Comparison of ENCODE assay signal across 2 cellular contexts in the genomic region with DNA sequence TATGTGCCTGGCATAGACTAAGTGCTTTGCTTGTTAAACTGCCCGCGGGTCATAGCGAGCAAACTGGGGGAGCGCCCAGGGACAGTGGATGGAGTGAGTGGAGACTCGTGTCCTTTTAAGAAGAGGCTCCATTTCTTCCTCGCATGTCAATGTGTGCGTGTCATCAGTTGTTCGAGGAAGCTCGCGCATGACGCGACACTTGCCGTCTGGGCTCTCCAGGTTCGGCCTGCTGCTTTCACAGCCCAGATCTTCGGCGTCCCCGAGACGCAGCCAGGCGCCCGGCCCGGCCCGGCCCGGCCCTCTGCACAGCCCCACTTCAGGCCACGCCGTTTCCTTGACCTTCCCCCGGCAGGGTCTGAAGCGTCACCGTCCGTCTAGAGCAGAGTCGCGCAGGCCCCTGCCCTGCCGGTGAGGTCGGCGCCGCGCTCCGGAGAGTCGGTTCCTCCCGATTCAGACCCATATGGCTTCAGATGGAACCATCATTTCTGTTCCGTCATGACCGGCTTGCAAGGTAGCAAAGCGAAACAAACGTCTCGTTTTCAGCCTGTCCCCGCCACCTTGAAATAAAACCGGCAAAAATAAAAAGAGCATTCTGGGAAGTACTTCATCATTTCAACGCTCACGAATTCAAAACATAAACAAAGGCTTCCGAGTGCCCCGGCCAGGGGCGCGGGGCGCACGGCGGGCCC.
TF ChIP-seq lines count a peak whose summit lies in the region.

No MANE protein-coding gene starts in this region.

TF ChIP-seq in GM23338, 12 proteins besides CTCF, POLR2A, EP300 and RAD21:
- TF ChIP-seq EZH2 (IDR thresholded peaks at IDR 0.05; ENCODE audit: low read depth, unreplicated experiment) (peak; percentile 26), STAT1 (IDR thresholded peaks at IDR 0.05; ENCODE audit: unreplicated experiment) (no peak)

TF ChIP-seq in endothelial cell of umbilical vein, 7 proteins besides CTCF, POLR2A, EP300 and RAD21:
- TF ChIP-seq, protein P1, sequence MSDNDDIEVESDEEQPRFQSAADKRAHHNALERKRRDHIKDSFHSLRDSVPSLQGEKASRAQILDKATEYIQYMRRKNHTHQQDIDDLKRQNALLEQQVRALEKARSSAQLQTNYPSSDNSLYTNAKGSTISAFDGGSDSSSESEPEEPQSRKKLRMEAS (IDR thresholded peaks at IDR 0.05; ENCODE audit: insufficient read depth, insufficient read length), result no peak
- TF ChIP-seq FOS (IDR thresholded peaks at IDR 0.05; ENCODE audit: borderline replicate concordance, insufficient read depth, low read length), result no peak
- peak; percentile 79 for TF ChIP-seq EZH2 (IDR thresholded peaks at IDR 0.05; ENCODE audit: borderline replicate concordance, low read depth, low read length, severe bottlenecking)
- no peak for TF ChIP-seq GATA2 (IDR thresholded peaks at IDR 0.05; ENCODE audit: insufficient read depth, insufficient read length, low read depth, low read length)
TF ChIP-seq in endothelial cell of umbilical vein: peak in this region for 1.
